In genomic region chr22:37063436-37064420, GRCh38 we compare ENCODE assay signal across 17 cellular contexts. TPM values are rescaled to one million over a fixed set of nuclear protein-coding genes. Genes with fewer than 3 reads are reported as not detected.
DNase-seq lines count a peak whose midpoint lies in the region; ATAC-seq and TF ChIP-seq lines count a peak whose summit lies in the region.
"Had no signal": no experiment of that assay in that cellular context is flagged by ENCODE, and none has a peak within 500 bp of the region (broad histone marks: within the 10 kb centered on the region; RNA-seq: fewer than 3 reads in every experiment).

No MANE protein-coding gene starts in this region.

- H3K9me3 ChIP-seq in right atrium auricular region = no peaks in the 10 kb centered on the region
- H3K9me3 ChIP-seq in SJCRH30 (replicated peaks) = no peaks in the 10 kb centered on the region
- H3K9me3 ChIP-seq in Caco-2 = no peaks in the 10 kb centered on the region
- no peaks in the 10 kb centered on the region for H3K9me3 ChIP-seq in tibial artery
- H3K9me3 ChIP-seq: esophagus muscularis mucosa, heart left ventricle, tibial nerve had no signal

- POLR2A ChIA-PET in Caco-2 (lab: Charles Lee) = no interaction called here

- intact Hi-C loops in Right ventricle myocardium inferior (cut with DNase I) (no loop called here), Caco-2 (cut with micrococcal nuclease; ENCODE audit: unreplicated experiment) (no loop called here), tibial artery (cut with DNase I; ENCODE audit: low total_unique reads) (no loop called here)

- CTCF ChIA-PET in Caco-2 (lab: Charles Lee) = no interaction called here

- peaks cover 98% of the 10 kb centered on the region for H3K36me3 Mint-ChIP-seq in stimulated activated effector memory CD8-positive, alpha-beta T cell treated with anti-CD3 and anti-CD28 coated beads, Interleukin-12 subunit alpha, Interleukin-12 subunit beta, amount 100 ng/mL, for 72 hours
- no peaks in the 10 kb centered on the region for H3K36me3 Mint-ChIP-seq in Caco-2 (ENCODE audit: insufficient read depth, unreplicated experiment)

- H3K27ac Mint-ChIP-seq in stimulated activated effector memory CD8-positive, alpha-beta T cell treated with anti-CD3 and anti-CD28 coated beads, Interleukin-12 subunit alpha, Interleukin-12 subunit beta, amount 100 ng/mL, for 72 hours = peak overlapping the region; percentile 88
- no peak overlapping the region for H3K27ac Mint-ChIP-seq in Caco-2 (ENCODE audit: unreplicated experiment)
- H3K27ac Mint-ChIP-seq: activated T-cell treated with anti-CD3 and anti-CD28 coated beads, Interleukin-2, amount 50 U/mL, for 72 hours had no signal

- H3K27me3 Mint-ChIP-seq in Caco-2 (ENCODE audit: insufficient read depth, unreplicated experiment) = no peaks in the 10 kb centered on the region

- H3K27ac ChIP-seq in right atrium auricular region (no peak overlapping the region), SJCRH30 (no peak overlapping the region), tibial artery (no peak overlapping the region)
- H3K27ac ChIP-seq: esophagus muscularis mucosa, heart left ventricle, tibial nerve had no signal

- no TSS peak for BruUV-seq in Caco-2 (replicated peaks; lab: Mats Ljungman, UMichigan)

- H3K4me1 Mint-ChIP-seq in stimulated activated effector memory CD8-positive, alpha-beta T cell treated with anti-CD3 and anti-CD28 coated beads, Interleukin-12 subunit alpha, Interleukin-12 subunit beta, amount 100 ng/mL, for 72 hours = peaks cover 56% of the 10 kb centered on the region
- H3K4me1 Mint-ChIP-seq in Caco-2 (ENCODE audit: low read depth, unreplicated experiment) = no peaks in the 10 kb centered on the region

- no peak for ATAC-seq in Right ventricle myocardium inferior
- no peak for ATAC-seq in stimulated activated effector memory CD8-positive, alpha-beta T cell treated with anti-CD3 and anti-CD28 coated beads, Interleukin-12 subunit alpha, Interleukin-12 subunit beta, amount 100 ng/mL, for 72 hours
- ATAC-seq: activated CD4-positive, CD25-positive, alpha-beta regulatory T cell treated with anti-CD3 and anti-CD28 coated beads, Interleukin-2, amount 50 U/mL, for 24 hours; activated T-cell treated with anti-CD3 and anti-CD28 coated beads, Interleukin-2, amount 50 U/mL, for 72 hours; heart left ventricle had no signal

- H3K4me3 ChIP-seq in right atrium auricular region = no peak overlapping the region
- no peak overlapping the region for H3K4me3 ChIP-seq in SJCRH30
- H3K4me3 ChIP-seq in Caco-2 (ENCODE audit: low read depth, low read length) = no peak overlapping the region
- H3K4me3 ChIP-seq in tibial artery = no peak overlapping the region
- H3K4me3 ChIP-seq: esophagus muscularis mucosa, heart left ventricle, tibial nerve had no signal

- H3K9me3 Mint-ChIP-seq in stimulated activated effector memory CD8-positive, alpha-beta T cell treated with anti-CD3 and anti-CD28 coated beads, Interleukin-12 subunit alpha, Interleukin-12 subunit beta, amount 100 ng/mL, for 72 hours = no peaks in the 10 kb centered on the region
- H3K9me3 Mint-ChIP-seq in Caco-2 (ENCODE audit: unreplicated experiment) = no peaks in the 10 kb centered on the region
- H3K9me3 Mint-ChIP-seq: activated T-cell treated with anti-CD3 and anti-CD28 coated beads, Interleukin-2, amount 50 U/mL, for 72 hours had no signal

- H3K4me3 Mint-ChIP-seq in stimulated activated effector memory CD8-positive, alpha-beta T cell treated with anti-CD3 and anti-CD28 coated beads, Interleukin-12 subunit alpha, Interleukin-12 subunit beta, amount 100 ng/mL, for 72 hours = no peak overlapping the region
- no peak overlapping the region for H3K4me3 Mint-ChIP-seq in Caco-2 (ENCODE audit: unreplicated experiment)
- H3K4me3 Mint-ChIP-seq: activated T-cell treated with anti-CD3 and anti-CD28 coated beads, Interleukin-2, amount 50 U/mL, for 72 hours had no signal

- H3K27me3 ChIP-seq in right atrium auricular region (peaks cover 0 to 6% of the 10 kb centered on the region in 2 donors), SJCRH30 (no peaks in the 10 kb centered on the region), Caco-2 (replicated peaks; ENCODE audit: control insufficient read depth, insufficient read depth, low read length) (no peaks in the 10 kb centered on the region), tibial artery (peaks cover 0 to 24% of the 10 kb centered on the region in 2 donors)

- no peak for TF ChIP-seq CTCF in right atrium auricular region (IDR thresholded peaks at IDR 0.05)
- no peak for TF ChIP-seq CTCF in GM10266 (IDR thresholded peaks at IDR 0.05; ENCODE audit: control insufficient read depth, insufficient read depth, low read depth, missing control alignments)
- no peak for TF ChIP-seq CTCF in Caco-2 (IDR thresholded peaks at IDR 0.05; ENCODE audit: insufficient read depth in 1 of 2, low read depth in 1 of 2, low read length in 1 of 2, severe bottlenecking in 1 of 2, unreplicated experiment in 1 of 2)
- no peak for TF ChIP-seq CTCF in tibial artery (IDR thresholded peaks at IDR 0.05)

- H3K4me1 ChIP-seq in right atrium auricular region (no peaks in the 10 kb centered on the region), SJCRH30 (no peaks in the 10 kb centered on the region), Caco-2 (peaks cover 6% of the 10 kb centered on the region; the same call in 1 of the 2 replicates), tibial artery (no peaks in the 10 kb centered on the region)
- H3K4me1 ChIP-seq: tibial nerve had no signal

- DNase-seq in Right ventricle myocardium inferior (ENCODE audit: missing footprints) = peak; percentile 61
- DNase-seq in right atrium auricular region (ENCODE audit: low spot score) = no peak
- DNase-seq in NCI-H146 treated with DMSO at 0.1 percent for 48 hours (lab: John Stamatoyannopoulos, UW; ENCODE audit: unreplicated experiment) = peak; percentile 17
- DNase-seq in SJCRH30 = peak; percentile 49 to 65
- no peak for DNase-seq in stimulated activated effector memory CD8-positive, alpha-beta T cell treated with anti-CD3 and anti-CD28 coated beads, Interleukin-12 subunit alpha, Interleukin-12 subunit beta, amount 100 ng/mL, for 72 hours (ENCODE audit: low spot score in 2 of 2)
- no peak for DNase-seq in GM10266 (ENCODE audit: extremely low spot score)
- no peak for DNase-seq in Caco-2
- no peak for DNase-seq in tibial artery
- DNase-seq: activated T-cell treated with anti-CD3 and anti-CD28 coated beads, Interleukin-2, amount 50 U/mL, for 72 hours; amniotic stem cell; NCI-H1694; SW 1271 had no signal

- H3K36me3 ChIP-seq in right atrium auricular region (peaks cover 20% of the 10 kb centered on the region), SJCRH30 (no peaks in the 10 kb centered on the region), Caco-2 (ENCODE audit: control insufficient read depth, insufficient read depth, low read length) (no peaks in the 10 kb centered on the region), tibial artery (peaks cover 9 to 30% (median 24%) of the 10 kb centered on the region in 3 donors)

RNA-seq across cellular contexts. Expression of gene KCTD17, which starts 12.2 kb away (rescaled TPM):
- total RNA-seq in Right ventricle myocardium inferior (11.2 TPM), right atrium auricular region (10 to 100 TPM; 44.9 to 54.8 TPM), Caco-2 (2022) (17.2 and 19.8 TPM in 2 replicates)
- total RNA-seq in SJCRH30 (2014; rRNA removed; shearing (Covaris generic)) = 12.5 and 14.1 TPM in 2 replicates

RNA-seq across cellular contexts. Expression of gene MPST, which starts 44.2 kb away (rescaled TPM):
- total RNA-seq in Right ventricle myocardium inferior = 58.4 TPM
- 100 to 1,000 TPM; 102 to 116 TPM for total RNA-seq in right atrium auricular region
- 58.7 and 59.8 TPM in 2 replicates for total RNA-seq in SJCRH30 (2014; rRNA removed; shearing (Covaris generic))
- total RNA-seq in Caco-2 (2022) = 81.8 and 83.7 TPM in 2 replicates

RNA-seq across cellular contexts. Expression of gene TST, which starts 44.5 kb away (rescaled TPM):
- total RNA-seq in Right ventricle myocardium inferior = 54.6 TPM
- total RNA-seq in right atrium auricular region = 10 to 100 TPM; 55.0 to 82.1 TPM
- 5.4 and 5.7 TPM in 2 replicates for total RNA-seq in SJCRH30 (2014; rRNA removed; shearing (Covaris generic))
- total RNA-seq in Caco-2 (2022) = 37.0 and 44.9 TPM in 2 replicates

RNA-seq across cellular contexts. Expression of gene TMPRSS6, which starts 45.8 kb away (rescaled TPM):
- total RNA-seq in Right ventricle myocardium inferior (not detected), right atrium auricular region (not detected), Caco-2 (2022) (1.5 and 1.6 TPM in 2 replicates)
- not detected in 2 replicates for total RNA-seq in SJCRH30 (2014; rRNA removed; shearing (Covaris generic))
- total RNA-seq: esophagus muscularis mucosa, posterior vena cava, tibial nerve had no signal

Comparison
In these comparisons a context has a peak if more than half of its experiments do, and no peak if none do; other contexts are left out.
1. DNase-seq: peak in Right ventricle myocardium inferior (single experiment), NCI-H146 treated with DMSO at 0.1 percent for 48 hours (single experiment) and SJCRH30 (2 of 2); none in right atrium auricular region (single experiment), stimulated activated effector memory CD8-positive, alpha-beta T cell treated with anti-CD3 and anti-CD28 coated beads, Interleukin-12 subunit alpha, Interleukin-12 subunit beta, amount 100 ng/mL, for 72 hours (0 of 2), GM10266 (single experiment), Caco-2 (0 of 2) and tibial artery (0 of 2).